ENCODE assay signal across 1 cellular context in genomic region chr4:1565598-1566295, GRCh38.
TF ChIP-seq lines count a peak whose summit lies in the region.

No MANE protein-coding gene starts in this region.

TF ChIP-seq in HepG2, 621 proteins besides CTCF, POLR2A, EP300 and RAD21 (continued from another document):
- no peak for TF ChIP-seq RERE (CRISPR knock-in tag; IDR thresholded peaks at IDR 0.05; ENCODE audit: low read depth)
- no peak for TF ChIP-seq BRCA1 (CRISPR knock-in tag; IDR thresholded peaks at IDR 0.05)
- no peak for TF ChIP-seq ZBTB46 (CRISPR knock-in tag; IDR thresholded peaks at IDR 0.05; ENCODE audit: borderline replicate concordance)
